In the genomic region with DNA sequence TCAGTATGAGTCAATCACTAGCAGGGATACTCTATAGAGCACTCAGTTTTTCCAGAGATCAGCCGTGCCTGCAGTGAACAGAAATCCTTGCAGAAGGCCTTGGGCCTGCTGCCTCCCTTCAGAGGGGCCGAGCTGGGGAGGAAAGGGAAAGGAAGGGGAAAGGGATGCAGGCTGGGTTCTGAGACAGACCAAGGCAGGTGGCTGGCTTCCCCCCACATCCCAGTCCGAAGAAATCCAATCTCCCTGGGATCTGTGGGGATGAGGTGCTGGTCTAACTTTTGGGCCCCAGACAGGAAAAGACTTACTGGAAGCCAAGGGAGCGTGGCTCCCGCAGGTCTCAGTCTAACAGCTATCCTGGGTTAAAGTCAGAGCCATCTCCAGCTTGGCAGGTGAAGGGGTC, we compare ENCODE assay signal across 1 cellular context.
TF ChIP-seq lines count a peak whose summit lies in the region.

No MANE protein-coding gene starts in this region.

TF ChIP-seq in GM23338, 12 proteins besides CTCF, POLR2A, EP300 and RAD21:
- TF ChIP-seq, protein P1, sequence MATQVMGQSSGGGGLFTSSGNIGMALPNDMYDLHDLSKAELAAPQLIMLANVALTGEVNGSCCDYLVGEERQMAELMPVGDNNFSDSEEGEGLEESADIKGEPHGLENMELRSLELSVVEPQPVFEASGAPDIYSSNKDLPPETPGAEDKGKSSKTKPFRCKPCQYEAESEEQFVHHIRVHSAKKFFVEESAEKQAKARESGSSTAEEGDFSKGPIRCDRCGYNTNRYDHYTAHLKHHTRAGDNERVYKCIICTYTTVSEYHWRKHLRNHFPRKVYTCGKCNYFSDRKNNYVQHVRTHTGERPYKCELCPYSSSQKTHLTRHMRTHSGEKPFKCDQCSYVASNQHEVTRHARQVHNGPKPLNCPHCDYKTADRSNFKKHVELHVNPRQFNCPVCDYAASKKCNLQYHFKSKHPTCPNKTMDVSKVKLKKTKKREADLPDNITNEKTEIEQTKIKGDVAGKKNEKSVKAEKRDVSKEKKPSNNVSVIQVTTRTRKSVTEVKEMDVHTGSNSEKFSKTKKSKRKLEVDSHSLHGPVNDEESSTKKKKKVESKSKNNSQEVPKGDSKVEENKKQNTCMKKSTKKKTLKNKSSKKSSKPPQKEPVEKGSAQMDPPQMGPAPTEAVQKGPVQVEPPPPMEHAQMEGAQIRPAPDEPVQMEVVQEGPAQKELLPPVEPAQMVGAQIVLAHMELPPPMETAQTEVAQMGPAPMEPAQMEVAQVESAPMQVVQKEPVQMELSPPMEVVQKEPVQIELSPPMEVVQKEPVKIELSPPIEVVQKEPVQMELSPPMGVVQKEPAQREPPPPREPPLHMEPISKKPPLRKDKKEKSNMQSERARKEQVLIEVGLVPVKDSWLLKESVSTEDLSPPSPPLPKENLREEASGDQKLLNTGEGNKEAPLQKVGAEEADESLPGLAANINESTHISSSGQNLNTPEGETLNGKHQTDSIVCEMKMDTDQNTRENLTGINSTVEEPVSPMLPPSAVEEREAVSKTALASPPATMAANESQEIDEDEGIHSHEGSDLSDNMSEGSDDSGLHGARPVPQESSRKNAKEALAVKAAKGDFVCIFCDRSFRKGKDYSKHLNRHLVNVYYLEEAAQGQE (IDR thresholded peaks at IDR 0.05; ENCODE audit: unreplicated experiment): no peak
- no peak for TF ChIP-seq ETS1 (IDR thresholded peaks at IDR 0.05)
- no peak for TF ChIP-seq ZNF331 (CRISPR knock-in tag; IDR thresholded peaks at IDR 0.05; ENCODE audit: low read depth)
- no peak for TF ChIP-seq STAT1 (IDR thresholded peaks at IDR 0.05; ENCODE audit: unreplicated experiment)
- no peak for TF ChIP-seq EZH2phosphoT487 (IDR thresholded peaks at IDR 0.05; ENCODE audit: unreplicated experiment)
- TF ChIP-seq CREB1 (CRISPR knock-in tag; IDR thresholded peaks at IDR 0.05; ENCODE audit: low read depth): no peak
- TF ChIP-seq ZNF462 (CRISPR knock-in tag; IDR thresholded peaks at IDR 0.05): no peak
- TF ChIP-seq JUNB (IDR thresholded peaks at IDR 0.05; ENCODE audit: unreplicated experiment): no peak
- TF ChIP-seq ZNF114 (CRISPR knock-in tag; IDR thresholded peaks at IDR 0.05): no peak
TF ChIP-seq in GM23338: peak in this region for 0.
